1 cellular context compared by ENCODE assay signal in the genomic region with DNA sequence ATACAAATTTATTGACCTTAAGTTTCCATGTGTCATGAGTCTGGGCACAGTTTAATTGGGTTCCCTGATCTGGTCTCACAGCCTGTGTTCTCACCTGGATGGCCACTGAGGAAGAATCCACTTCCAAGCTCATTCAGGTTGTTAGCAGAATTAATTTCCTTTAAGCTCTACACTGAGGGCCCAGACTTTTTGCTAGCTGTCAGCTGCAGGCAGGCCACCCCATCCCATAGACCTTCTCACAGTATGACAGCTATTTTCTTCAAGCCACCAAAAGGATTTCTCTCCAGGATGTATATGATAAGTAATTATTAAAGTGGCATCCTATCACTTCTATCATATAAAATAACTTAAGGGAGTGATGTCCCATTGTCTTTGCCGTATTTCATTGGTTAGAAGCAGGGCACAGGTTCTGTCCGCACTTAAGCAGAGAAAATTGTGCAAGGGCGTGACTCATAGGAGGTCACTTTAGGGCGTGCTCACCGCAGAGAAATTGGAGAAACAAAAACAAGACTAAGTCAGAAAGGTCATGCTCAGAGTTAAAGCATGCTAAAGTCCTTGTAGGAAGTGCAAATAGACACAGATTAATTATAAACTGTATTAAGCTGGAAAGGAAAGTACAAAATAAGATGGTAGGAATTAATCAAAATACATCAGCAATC.
A peak's percentile ranks its signal among the peaks of the same experiment; 100 is the strongest.
TF ChIP-seq lines count a peak whose summit lies in the region.

No MANE protein-coding gene starts in this region.

TF ChIP-seq in HepG2, 621 proteins besides CTCF, POLR2A, EP300 and RAD21 (continued from another document and continues in another):
- TF ChIP-seq, protein P1, sequence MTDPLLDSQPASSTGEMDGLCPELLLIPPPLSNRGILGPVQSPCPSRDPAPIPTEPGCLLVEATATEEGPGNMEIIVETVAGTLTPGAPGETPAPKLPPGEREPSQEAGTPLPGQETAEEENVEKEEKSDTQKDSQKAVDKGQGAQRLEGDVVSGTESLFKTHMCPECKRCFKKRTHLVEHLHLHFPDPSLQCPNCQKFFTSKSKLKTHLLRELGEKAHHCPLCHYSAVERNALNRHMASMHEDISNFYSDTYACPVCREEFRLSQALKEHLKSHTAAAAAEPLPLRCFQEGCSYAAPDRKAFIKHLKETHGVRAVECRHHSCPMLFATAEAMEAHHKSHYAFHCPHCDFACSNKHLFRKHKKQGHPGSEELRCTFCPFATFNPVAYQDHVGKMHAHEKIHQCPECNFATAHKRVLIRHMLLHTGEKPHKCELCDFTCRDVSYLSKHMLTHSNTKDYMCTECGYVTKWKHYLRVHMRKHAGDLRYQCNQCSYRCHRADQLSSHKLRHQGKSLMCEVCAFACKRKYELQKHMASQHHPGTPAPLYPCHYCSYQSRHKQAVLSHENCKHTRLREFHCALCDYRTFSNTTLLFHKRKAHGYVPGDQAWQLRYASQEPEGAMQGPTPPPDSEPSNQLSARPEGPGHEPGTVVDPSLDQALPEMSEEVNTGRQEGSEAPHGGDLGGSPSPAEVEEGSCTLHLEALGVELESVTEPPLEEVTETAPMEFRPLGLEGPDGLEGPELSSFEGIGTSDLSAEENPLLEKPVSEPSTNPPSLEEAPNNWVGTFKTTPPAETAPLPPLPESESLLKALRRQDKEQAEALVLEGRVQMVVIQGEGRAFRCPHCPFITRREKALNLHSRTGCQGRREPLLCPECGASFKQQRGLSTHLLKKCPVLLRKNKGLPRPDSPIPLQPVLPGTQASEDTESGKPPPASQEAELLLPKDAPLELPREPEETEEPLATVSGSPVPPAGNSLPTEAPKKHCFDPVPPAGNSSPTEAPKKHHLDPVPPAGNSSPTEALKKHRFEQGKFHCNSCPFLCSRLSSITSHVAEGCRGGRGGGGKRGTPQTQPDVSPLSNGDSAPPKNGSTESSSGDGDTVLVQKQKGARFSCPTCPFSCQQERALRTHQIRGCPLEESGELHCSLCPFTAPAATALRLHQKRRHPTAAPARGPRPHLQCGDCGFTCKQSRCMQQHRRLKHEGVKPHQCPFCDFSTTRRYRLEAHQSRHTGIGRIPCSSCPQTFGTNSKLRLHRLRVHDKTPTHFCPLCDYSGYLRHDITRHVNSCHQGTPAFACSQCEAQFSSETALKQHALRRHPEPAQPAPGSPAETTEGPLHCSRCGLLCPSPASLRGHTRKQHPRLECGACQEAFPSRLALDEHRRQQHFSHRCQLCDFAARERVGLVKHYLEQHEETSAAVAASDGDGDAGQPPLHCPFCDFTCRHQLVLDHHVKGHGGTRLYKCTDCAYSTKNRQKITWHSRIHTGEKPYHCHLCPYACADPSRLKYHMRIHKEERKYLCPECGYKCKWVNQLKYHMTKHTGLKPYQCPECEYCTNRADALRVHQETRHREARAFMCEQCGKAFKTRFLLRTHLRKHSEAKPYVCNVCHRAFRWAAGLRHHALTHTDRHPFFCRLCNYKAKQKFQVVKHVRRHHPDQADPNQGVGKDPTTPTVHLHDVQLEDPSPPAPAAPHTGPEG (CRISPR knock-in tag; IDR thresholded peaks at IDR 0.05) = no peak
- TF ChIP-seq, protein P2, sequence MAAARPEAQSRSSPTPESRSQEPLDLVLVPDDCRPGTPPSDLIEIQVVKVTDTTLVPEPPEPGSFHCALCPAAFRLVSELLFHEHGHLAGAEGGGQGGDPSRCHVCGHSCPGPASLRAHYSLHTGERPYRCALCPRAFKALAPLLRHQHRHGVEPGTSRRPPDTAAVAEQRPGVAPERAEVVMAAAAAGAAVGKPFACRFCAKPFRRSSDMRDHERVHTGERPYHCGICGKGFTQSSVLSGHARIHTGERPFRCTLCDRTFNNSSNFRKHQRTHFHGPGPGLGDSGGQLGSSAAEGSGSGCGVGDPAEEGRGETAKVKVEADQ (CRISPR knock-in tag; IDR thresholded peaks at IDR 0.05; ENCODE audit: borderline replicate concordance) = no peak
- TF ChIP-seq, protein P3, sequence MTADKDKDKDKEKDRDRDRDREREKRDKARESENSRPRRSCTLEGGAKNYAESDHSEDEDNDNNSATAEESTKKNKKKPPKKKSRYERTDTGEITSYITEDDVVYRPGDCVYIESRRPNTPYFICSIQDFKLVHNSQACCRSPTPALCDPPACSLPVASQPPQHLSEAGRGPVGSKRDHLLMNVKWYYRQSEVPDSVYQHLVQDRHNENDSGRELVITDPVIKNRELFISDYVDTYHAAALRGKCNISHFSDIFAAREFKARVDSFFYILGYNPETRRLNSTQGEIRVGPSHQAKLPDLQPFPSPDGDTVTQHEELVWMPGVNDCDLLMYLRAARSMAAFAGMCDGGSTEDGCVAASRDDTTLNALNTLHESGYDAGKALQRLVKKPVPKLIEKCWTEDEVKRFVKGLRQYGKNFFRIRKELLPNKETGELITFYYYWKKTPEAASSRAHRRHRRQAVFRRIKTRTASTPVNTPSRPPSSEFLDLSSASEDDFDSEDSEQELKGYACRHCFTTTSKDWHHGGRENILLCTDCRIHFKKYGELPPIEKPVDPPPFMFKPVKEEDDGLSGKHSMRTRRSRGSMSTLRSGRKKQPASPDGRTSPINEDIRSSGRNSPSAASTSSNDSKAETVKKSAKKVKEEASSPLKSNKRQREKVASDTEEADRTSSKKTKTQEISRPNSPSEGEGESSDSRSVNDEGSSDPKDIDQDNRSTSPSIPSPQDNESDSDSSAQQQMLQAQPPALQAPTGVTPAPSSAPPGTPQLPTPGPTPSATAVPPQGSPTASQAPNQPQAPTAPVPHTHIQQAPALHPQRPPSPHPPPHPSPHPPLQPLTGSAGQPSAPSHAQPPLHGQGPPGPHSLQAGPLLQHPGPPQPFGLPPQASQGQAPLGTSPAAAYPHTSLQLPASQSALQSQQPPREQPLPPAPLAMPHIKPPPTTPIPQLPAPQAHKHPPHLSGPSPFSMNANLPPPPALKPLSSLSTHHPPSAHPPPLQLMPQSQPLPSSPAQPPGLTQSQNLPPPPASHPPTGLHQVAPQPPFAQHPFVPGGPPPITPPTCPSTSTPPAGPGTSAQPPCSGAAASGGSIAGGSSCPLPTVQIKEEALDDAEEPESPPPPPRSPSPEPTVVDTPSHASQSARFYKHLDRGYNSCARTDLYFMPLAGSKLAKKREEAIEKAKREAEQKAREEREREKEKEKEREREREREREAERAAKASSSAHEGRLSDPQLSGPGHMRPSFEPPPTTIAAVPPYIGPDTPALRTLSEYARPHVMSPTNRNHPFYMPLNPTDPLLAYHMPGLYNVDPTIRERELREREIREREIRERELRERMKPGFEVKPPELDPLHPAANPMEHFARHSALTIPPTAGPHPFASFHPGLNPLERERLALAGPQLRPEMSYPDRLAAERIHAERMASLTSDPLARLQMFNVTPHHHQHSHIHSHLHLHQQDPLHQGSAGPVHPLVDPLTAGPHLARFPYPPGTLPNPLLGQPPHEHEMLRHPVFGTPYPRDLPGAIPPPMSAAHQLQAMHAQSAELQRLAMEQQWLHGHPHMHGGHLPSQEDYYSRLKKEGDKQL (CRISPR knock-in tag; IDR thresholded peaks at IDR 0.05; ENCODE audit: low read depth) = peak; percentile 60; the same call in 1 of the 2 replicates
- TF ChIP-seq REL (CRISPR knock-in tag; conservative IDR thresholded peaks at IDR 0.05) (no peak), NCOA2 (CRISPR knock-in tag; IDR thresholded peaks at IDR 0.05) (peak; percentile 84), JUND (CRISPR knock-in tag; IDR thresholded peaks at IDR 0.05) (peak; percentile 98), HIVEP1 (CRISPR knock-in tag; IDR thresholded peaks at IDR 0.05) (no peak), MEIS2 (CRISPR knock-in tag; IDR thresholded peaks at IDR 0.05) (0 out of 2 replicates have a peak, but pooled peaks have one; percentile 29), MEF2D (CRISPR knock-in tag; IDR thresholded peaks at IDR 0.05) (0 out of 2 replicates have a peak, but pooled peaks have one; percentile 44), ZNF12 (CRISPR knock-in tag; IDR thresholded peaks at IDR 0.05) (0 out of 2 replicates have a peak, but pooled peaks have one; percentile 16), HDAC2 (CRISPR knock-in tag; IDR thresholded peaks at IDR 0.05) (peak; percentile 81), ZNF383 (CRISPR knock-in tag; IDR thresholded peaks at IDR 0.05; ENCODE audit: borderline replicate concordance) (no peak), STAG1 (CRISPR knock-in tag; IDR thresholded peaks at IDR 0.05) (no peak), ZNF296 (CRISPR knock-in tag; conservative IDR thresholded peaks at IDR 0.05) (no peak)
- TF ChIP-seq, protein P4, sequence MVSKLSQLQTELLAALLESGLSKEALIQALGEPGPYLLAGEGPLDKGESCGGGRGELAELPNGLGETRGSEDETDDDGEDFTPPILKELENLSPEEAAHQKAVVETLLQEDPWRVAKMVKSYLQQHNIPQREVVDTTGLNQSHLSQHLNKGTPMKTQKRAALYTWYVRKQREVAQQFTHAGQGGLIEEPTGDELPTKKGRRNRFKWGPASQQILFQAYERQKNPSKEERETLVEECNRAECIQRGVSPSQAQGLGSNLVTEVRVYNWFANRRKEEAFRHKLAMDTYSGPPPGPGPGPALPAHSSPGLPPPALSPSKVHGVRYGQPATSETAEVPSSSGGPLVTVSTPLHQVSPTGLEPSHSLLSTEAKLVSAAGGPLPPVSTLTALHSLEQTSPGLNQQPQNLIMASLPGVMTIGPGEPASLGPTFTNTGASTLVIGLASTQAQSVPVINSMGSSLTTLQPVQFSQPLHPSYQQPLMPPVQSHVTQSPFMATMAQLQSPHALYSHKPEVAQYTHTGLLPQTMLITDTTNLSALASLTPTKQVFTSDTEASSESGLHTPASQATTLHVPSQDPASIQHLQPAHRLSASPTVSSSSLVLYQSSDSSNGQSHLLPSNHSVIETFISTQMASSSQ (IDR thresholded peaks at IDR 0.05; ENCODE audit: low read depth) = peak; percentile 63
- TF ChIP-seq, protein P4 (CRISPR knock-in tag; IDR thresholded peaks at IDR 0.05; ENCODE audit: borderline replicate concordance) = peak; percentile 65; the same call in 1 of the 2 replicates
- TF ChIP-seq, protein P5, sequence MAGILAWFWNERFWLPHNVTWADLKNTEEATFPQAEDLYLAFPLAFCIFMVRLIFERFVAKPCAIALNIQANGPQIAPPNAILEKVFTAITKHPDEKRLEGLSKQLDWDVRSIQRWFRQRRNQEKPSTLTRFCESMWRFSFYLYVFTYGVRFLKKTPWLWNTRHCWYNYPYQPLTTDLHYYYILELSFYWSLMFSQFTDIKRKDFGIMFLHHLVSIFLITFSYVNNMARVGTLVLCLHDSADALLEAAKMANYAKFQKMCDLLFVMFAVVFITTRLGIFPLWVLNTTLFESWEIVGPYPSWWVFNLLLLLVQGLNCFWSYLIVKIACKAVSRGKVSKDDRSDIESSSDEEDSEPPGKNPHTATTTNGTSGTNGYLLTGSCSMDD (CRISPR knock-in tag; IDR thresholded peaks at IDR 0.05) = no peak
- TF ChIP-seq, protein P6, sequence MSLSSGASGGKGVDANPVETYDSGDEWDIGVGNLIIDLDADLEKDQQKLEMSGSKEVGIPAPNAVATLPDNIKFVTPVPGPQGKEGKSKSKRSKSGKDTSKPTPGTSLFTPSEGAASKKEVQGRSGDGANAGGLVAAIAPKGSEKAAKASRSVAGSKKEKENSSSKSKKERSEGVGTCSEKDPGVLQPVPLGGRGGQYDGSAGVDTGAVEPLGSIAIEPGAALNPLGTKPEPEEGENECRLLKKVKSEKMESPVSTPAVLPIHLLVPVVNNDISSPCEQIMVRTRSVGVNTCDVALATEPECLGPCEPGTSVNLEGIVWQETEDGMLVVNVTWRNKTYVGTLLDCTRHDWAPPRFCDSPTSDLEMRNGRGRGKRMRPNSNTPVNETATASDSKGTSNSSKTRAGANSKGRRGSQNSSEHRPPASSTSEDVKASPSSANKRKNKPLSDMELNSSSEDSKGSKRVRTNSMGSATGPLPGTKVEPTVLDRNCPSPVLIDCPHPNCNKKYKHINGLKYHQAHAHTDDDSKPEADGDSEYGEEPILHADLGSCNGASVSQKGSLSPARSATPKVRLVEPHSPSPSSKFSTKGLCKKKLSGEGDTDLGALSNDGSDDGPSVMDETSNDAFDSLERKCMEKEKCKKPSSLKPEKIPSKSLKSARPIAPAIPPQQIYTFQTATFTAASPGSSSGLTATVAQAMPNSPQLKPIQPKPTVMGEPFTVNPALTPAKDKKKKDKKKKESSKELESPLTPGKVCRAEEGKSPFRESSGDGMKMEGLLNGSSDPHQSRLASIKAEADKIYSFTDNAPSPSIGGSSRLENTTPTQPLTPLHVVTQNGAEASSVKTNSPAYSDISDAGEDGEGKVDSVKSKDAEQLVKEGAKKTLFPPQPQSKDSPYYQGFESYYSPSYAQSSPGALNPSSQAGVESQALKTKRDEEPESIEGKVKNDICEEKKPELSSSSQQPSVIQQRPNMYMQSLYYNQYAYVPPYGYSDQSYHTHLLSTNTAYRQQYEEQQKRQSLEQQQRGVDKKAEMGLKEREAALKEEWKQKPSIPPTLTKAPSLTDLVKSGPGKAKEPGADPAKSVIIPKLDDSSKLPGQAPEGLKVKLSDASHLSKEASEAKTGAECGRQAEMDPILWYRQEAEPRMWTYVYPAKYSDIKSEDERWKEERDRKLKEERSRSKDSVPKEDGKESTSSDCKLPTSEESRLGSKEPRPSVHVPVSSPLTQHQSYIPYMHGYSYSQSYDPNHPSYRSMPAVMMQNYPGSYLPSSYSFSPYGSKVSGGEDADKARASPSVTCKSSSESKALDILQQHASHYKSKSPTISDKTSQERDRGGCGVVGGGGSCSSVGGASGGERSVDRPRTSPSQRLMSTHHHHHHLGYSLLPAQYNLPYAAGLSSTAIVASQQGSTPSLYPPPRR (CRISPR knock-in tag; IDR thresholded peaks at IDR 0.05; ENCODE audit: borderline replicate concordance) = peak; percentile 61; the same call in 1 of the 2 replicates
- TF ChIP-seq, protein P7, sequence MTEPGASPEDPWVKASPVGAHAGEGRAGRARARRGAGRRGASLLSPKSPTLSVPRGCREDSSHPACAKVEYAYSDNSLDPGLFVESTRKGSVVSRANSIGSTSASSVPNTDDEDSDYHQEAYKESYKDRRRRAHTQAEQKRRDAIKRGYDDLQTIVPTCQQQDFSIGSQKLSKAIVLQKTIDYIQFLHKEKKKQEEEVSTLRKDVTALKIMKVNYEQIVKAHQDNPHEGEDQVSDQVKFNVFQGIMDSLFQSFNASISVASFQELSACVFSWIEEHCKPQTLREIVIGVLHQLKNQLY (CRISPR knock-in tag; IDR thresholded peaks at IDR 0.05) = peak; percentile 75
- TF ChIP-seq, protein P8, sequence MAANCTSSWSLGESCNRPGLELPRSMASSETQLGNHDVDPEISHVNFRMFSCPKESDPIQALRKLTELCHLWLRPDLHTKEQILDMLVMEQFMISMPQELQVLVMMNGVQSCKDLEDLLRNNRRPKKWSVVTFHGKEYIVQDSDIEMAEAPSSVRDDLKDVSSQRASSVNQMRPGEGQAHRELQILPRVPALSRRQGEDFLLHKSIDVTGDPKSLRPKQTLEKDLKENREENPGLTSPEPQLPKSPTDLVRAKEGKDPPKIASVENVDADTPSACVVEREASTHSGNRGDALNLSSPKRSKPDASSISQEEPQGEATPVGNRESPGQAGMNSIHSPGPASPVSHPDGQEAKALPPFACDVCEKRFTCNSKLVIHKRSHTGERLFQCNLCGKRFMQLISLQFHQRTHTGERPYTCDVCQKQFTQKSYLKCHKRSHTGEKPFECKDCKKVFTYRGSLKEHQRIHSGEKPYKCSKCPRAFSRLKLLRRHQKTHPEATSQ (CRISPR knock-in tag; IDR thresholded peaks at IDR 0.05; ENCODE audit: borderline replicate concordance) = no peak
